ENCODE assay signal across 1 cellular context in genomic region chr6:35496036-35496850, GRCh38.
TF ChIP-seq lines count a peak whose summit lies in the region.

No MANE protein-coding gene starts in this region.

TF ChIP-seq in endothelial cell of umbilical vein, 7 proteins besides CTCF, POLR2A, EP300 and RAD21:
- TF ChIP-seq JUN (IDR thresholded peaks at IDR 0.05; ENCODE audit: borderline replicate concordance, insufficient read depth, insufficient read length, low read depth) (no peak), FOS (IDR thresholded peaks at IDR 0.05; ENCODE audit: borderline replicate concordance, insufficient read depth, low read length) (no peak), MAX (IDR thresholded peaks at IDR 0.05; ENCODE audit: insufficient read depth, insufficient read length) (no peak), EZH2 (IDR thresholded peaks at IDR 0.05; ENCODE audit: borderline replicate concordance, low read depth, low read length, severe bottlenecking) (no peak), POLR2AphosphoS5 (IDR thresholded peaks at IDR 0.05; ENCODE audit: insufficient read depth, low read depth, low read length) (no peak), GATA2 (IDR thresholded peaks at IDR 0.05; ENCODE audit: insufficient read depth, insufficient read length, low read depth, low read length) (no peak), MYC (IDR thresholded peaks at IDR 0.05; ENCODE audit: low read depth, low read length) (no peak)
TF ChIP-seq in endothelial cell of umbilical vein: peak in this region for 0.
